ENCODE assay signal across 24 cellular contexts in the genomic region with DNA sequence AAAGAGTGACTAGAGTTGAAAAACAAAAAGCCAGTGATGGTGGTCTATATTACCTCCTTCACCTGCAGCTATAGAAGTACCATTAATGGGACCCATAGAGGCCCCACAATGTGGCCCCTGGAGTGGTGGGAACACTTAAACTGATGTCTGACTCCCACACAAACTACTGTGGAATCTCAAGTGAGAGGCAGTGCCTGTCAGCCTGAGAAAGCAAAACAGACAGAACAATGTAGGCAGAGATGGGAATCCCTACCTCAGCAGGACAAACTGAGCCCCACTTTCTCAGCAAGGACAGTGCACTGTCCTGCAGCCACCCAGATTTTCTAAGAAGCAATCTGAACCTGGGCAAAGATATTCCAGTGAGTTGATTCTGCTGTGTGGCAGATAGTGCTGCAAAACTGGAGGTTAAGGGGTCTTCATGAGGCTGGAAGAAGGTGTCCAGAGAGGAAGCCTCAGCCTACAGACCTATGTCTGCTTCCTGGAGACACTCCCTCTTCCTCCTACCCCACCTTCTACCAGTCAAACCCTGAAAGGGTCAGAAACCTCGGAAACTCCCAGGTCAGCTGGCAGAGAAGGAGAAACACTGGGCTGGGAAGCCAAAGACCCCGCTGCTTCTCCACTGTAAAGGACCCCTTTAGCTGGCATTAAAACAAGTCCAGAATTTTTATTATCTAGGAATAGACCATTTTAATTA.
DNase-seq lines count a peak whose midpoint lies in the region; ATAC-seq and TF ChIP-seq lines count a peak whose summit lies in the region.
"Had no signal": no experiment of that assay in that cellular context is flagged by ENCODE, and none has a peak within 500 bp of the region (broad histone marks: within the 10 kb centered on the region; RNA-seq: fewer than 3 reads in every experiment).

No MANE protein-coding gene starts in this region.

- DNase-seq in colonic mucosa (peak; percentile 15), esophagus muscularis mucosa (ENCODE audit: extremely low spot score) (peak; percentile 21), mucosa of descending colon (no peak), erythroblast (lab: John Stamatoyannopoulos, UW) (no peak), G401 (ENCODE audit: low spot score) (no peak)
- no peak for DNase-seq in activated naive CD4-positive, alpha-beta T cell treated with anti-CD3 and anti-CD28 coated beads, Interleukin-2, amount 10 ng/mL, durations not matched to agents 7 days and 5 days
- DNase-seq: 8988T; ACHN; AML-193; BE2C; CD4-positive, alpha-beta T cell; CD8-positive, alpha-beta memory T cell; DMS 273 treated with DMSO at 0.1 percent for 48 hours; DMS79; EL; GF-D8; H9 had no signal

- peak overlapping the region; percentile 78; the same call in 1 of the 2 replicates for H3K27ac ChIP-seq in VCaP
- H3K27ac ChIP-seq in colonic mucosa: no peak overlapping the region
- H3K27ac ChIP-seq in esophagus muscularis mucosa (replicated peaks in 1 of 4): no peak overlapping the region
- H3K27ac ChIP-seq: A549; BLaER1 treated with 17β-estradiol and CSF1 and Interleukin-3, amounts not matched to agents 10 nM and 100 nM had no signal

- H3K27me3 Mint-ChIP-seq in activated naive CD4-positive, alpha-beta T cell treated with anti-CD3 and anti-CD28 coated beads, Interleukin-2, amount 10 ng/mL, durations not matched to agents 7 days and 5 days: no peaks in the 10 kb centered on the region

- no peaks in the 10 kb centered on the region for H3K4me1 Mint-ChIP-seq in activated naive CD4-positive, alpha-beta T cell treated with anti-CD3 and anti-CD28 coated beads, Interleukin-2, amount 10 ng/mL, durations not matched to agents 7 days and 5 days
- H3K4me1 Mint-ChIP-seq: CD14-positive monocyte; CD8-positive, alpha-beta memory T cell had no signal

- no peaks in the 10 kb centered on the region for H3K36me3 Mint-ChIP-seq in activated naive CD4-positive, alpha-beta T cell treated with anti-CD3 and anti-CD28 coated beads, Interleukin-2, amount 10 ng/mL, durations not matched to agents 7 days and 5 days
- H3K36me3 Mint-ChIP-seq: CD14-positive monocyte; CD8-positive, alpha-beta memory T cell had no signal

- no peaks in the 10 kb centered on the region for H3K4me1 ChIP-seq in colonic mucosa
- peaks cover 0 to 4% (median 0%) of the 10 kb centered on the region in 4 donors for H3K4me1 ChIP-seq in esophagus muscularis mucosa
- peaks cover 9% of the 10 kb centered on the region for H3K4me1 ChIP-seq in mucosa of descending colon (ENCODE audit: low read depth)
- H3K4me1 ChIP-seq: A549; BE2C; BLaER1 treated with 17β-estradiol and CSF1 and Interleukin-3, amounts not matched to agents 10 nM and 100 nM had no signal

- H3K36me3 ChIP-seq in colonic mucosa (no peaks in the 10 kb centered on the region), esophagus muscularis mucosa (no peaks in the 10 kb centered on the region), mucosa of descending colon (ENCODE audit: low read depth) (no peaks in the 10 kb centered on the region)
- H3K36me3 ChIP-seq: BE2C; BLaER1 treated with 17β-estradiol and CSF1 and Interleukin-3, amounts not matched to agents 10 nM and 100 nM had no signal

- no peak for TF ChIP-seq CTCF in VCaP (conservative IDR thresholded peaks at IDR 0.05)
- TF ChIP-seq CTCF in colonic mucosa (IDR thresholded peaks at IDR 0.05): no peak
- TF ChIP-seq CTCF in esophagus muscularis mucosa (IDR thresholded peaks at IDR 0.05): no peak
- TF ChIP-seq CTCF in mucosa of descending colon (IDR thresholded peaks at IDR 0.05): no peak

- intact Hi-C loops in colonic mucosa (cut with DNase I) (no loop called here), esophagus muscularis mucosa (cut with DNase I) (no loop called here), mucosa of descending colon (cut with DNase I, micrococcal nuclease) (no loop called here)

- no peak overlapping the region for H3K9ac ChIP-seq in colonic mucosa (ENCODE audit: low read depth in 2 of 2, low read length in 2 of 2)
- H3K9ac ChIP-seq: BLaER1 treated with 17β-estradiol and CSF1 and Interleukin-3, amounts not matched to agents 10 nM and 100 nM had no signal

- in situ Hi-C loops in G401 (cut with HindIII; ENCODE audit: low sequenced_read_pairs): no loop called here

- CTCF ChIA-PET in activated naive CD4-positive, alpha-beta T cell treated with anti-CD3 and anti-CD28 coated beads, Interleukin-2, amount 10 ng/mL, durations not matched to agents 7 days and 5 days (lab: Charles Lee): no interaction called here

- H3K9me3 ChIP-seq in colonic mucosa (no peaks in the 10 kb centered on the region), esophagus muscularis mucosa (peaks cover 0 to 12% (median 5%) of the 10 kb centered on the region in 4 donors), mucosa of descending colon (no peaks in the 10 kb centered on the region)
- H3K9me3 ChIP-seq: A549, BE2C had no signal

- no peak for TF ChIP-seq EP300 in esophagus muscularis mucosa (IDR thresholded peaks at IDR 0.05)

- H3K4me3 ChIP-seq in colonic mucosa (no peak overlapping the region), esophagus muscularis mucosa (no peak overlapping the region), mucosa of descending colon (no peak overlapping the region)
- H3K4me3 ChIP-seq: A549; BLaER1 treated with 17β-estradiol and CSF1 and Interleukin-3, amounts not matched to agents 10 nM and 100 nM; GM23338 had no signal

- no peak overlapping the region for H3K27ac Mint-ChIP-seq in activated naive CD4-positive, alpha-beta T cell treated with anti-CD3 and anti-CD28 coated beads, Interleukin-2, amount 10 ng/mL, durations not matched to agents 7 days and 5 days
- H3K27ac Mint-ChIP-seq: CD14-positive monocyte; CD4-positive, alpha-beta T cell; CD8-positive, alpha-beta memory T cell had no signal

- ATAC-seq in mucosa of descending colon (peak; percentile 35), esophagus mucosa (no peak)
- ATAC-seq: A549, GM23338, HCT116 had no signal

- 81% methylated on average over 2 of the region's 2 CpGs for WGBS in esophagus muscularis mucosa

- no peaks in the 10 kb centered on the region for H3K9me3 Mint-ChIP-seq in activated naive CD4-positive, alpha-beta T cell treated with anti-CD3 and anti-CD28 coated beads, Interleukin-2, amount 10 ng/mL, durations not matched to agents 7 days and 5 days
- H3K9me3 Mint-ChIP-seq: CD4-positive, alpha-beta T cell had no signal

- H3K27me3 ChIP-seq in colonic mucosa (no peaks in the 10 kb centered on the region), esophagus muscularis mucosa (no peaks in the 10 kb centered on the region)
- H3K27me3 ChIP-seq: BE2C; BLaER1 treated with 17β-estradiol and CSF1 and Interleukin-3, amounts not matched to agents 10 nM and 100 nM had no signal

- H3K4me3 Mint-ChIP-seq in activated naive CD4-positive, alpha-beta T cell treated with anti-CD3 and anti-CD28 coated beads, Interleukin-2, amount 10 ng/mL, durations not matched to agents 7 days and 5 days: no peak overlapping the region
- H3K4me3 Mint-ChIP-seq: CD14-positive monocyte; CD4-positive, alpha-beta T cell; CD8-positive, alpha-beta memory T cell; GM23338; H9 had no signal

- TF ChIP-seq POLR2A in esophagus muscularis mucosa (IDR thresholded peaks at IDR 0.05; ENCODE audit: low read depth) (no peak), erythroblast (IDR thresholded peaks at IDR 0.05; ENCODE audit: low read length) (no peak)

Comparison
In these comparisons a context has a peak if more than half of its experiments do, and no peak if none do; other contexts are left out.
1. DNase-seq: peak in colonic mucosa (single experiment) and esophagus muscularis mucosa (single experiment); none in mucosa of descending colon (0 of 3), erythroblast (0 of 2), activated naive CD4-positive, alpha-beta T cell treated with anti-CD3 and anti-CD28 coated beads, Interleukin-2, amount 10 ng/mL, durations not matched to agents 7 days and 5 days (single experiment) and G401 (single experiment).